1 cellular context compared by ENCODE assay signal in genomic region chr4:16024009-16024408, GRCh38.
TF ChIP-seq lines count a peak whose summit lies in the region.

No MANE protein-coding gene starts in this region.

TF ChIP-seq in GM12878, 131 proteins besides CTCF, POLR2A, EP300 and RAD21:
- TF ChIP-seq JUNB (IDR thresholded peaks at IDR 0.05) (0 out of 2 replicates have a peak, but pooled peaks have one; percentile 11), ZNF24 (IDR thresholded peaks at IDR 0.05) (no peak)
